In the genomic region with DNA sequence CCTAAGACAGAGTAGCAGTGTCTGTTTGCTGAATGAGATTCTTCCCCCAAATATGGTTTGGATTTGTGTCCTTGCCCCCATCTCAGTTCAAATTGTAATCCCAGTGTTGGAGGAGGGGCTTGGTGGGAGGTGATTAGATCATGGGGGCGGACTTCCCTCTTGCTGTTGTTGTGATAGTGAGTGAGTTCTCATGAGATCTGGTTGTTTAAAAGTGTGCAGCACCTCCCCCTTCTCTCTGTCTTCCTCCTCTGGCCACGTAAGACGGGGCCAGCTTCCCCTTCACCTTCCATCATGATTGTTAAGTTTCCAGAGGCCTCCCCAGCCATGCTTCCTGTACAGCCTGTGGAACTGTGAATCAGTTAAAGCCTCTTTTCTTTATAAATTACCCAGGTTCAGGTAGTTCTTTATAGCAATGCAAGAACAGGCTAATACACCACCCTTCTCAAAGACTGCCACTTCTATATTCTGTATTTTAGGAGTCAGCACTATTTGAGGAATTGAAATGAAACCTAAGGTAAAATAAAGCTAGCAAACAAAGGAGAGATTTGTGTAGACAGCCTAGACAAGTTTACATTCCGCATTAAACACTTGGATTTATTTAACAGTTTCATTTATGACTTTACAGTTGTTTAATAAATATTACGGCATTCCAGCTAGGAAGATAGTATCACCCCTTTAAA, we compare ENCODE assay signal across 1 cellular context.
A peak's percentile ranks its signal among the peaks of the same experiment; 100 is the strongest.
TF ChIP-seq lines count a peak whose summit lies in the region.

No MANE protein-coding gene starts in this region.

TF ChIP-seq in K562, 482 proteins besides CTCF, POLR2A, EP300 and RAD21 (continued from another document and continues in another):
- TF ChIP-seq YBX1 (IDR thresholded peaks at IDR 0.05) (no peak), ILF3 (IDR thresholded peaks at IDR 0.05; ENCODE audit: borderline replicate concordance) (no peak), ZNF780A (CRISPR knock-in tag; IDR thresholded peaks at IDR 0.05) (no peak), ASH1L (IDR thresholded peaks at IDR 0.05; ENCODE audit: borderline replicate concordance, low read depth, partially characterized antibody) (no peak), FUS (optimal IDR thresholded peaks at IDR 0.05; ENCODE audit: low read depth, low read length) (no peak), ZNF217 (CRISPR knock-in tag; IDR thresholded peaks at IDR 0.05) (no peak), NCOR1 (IDR thresholded peaks at IDR 0.05) (0 out of 2 replicates have a peak, but pooled peaks have one; percentile 13), ZFPM2 (CRISPR knock-in tag; IDR thresholded peaks at IDR 0.05) (no peak), SOX6 (IDR thresholded peaks at IDR 0.05) (peak; percentile 58; the same call in 1 of the 2 replicates), ADNP (tag; IDR thresholded peaks at IDR 0.05) (no peak), TGIF2 (CRISPR knock-in tag; IDR thresholded peaks at IDR 0.05) (no peak), ZNF146 (CRISPR knock-in tag; IDR thresholded peaks at IDR 0.05; ENCODE audit: unreplicated experiment) (no peak), EZH2 (IDR thresholded peaks at IDR 0.05; ENCODE audit: borderline replicate concordance, low read depth, low read length) (no peak), BACH1 (tag; IDR thresholded peaks at IDR 0.05) (no peak), KLF10 (CRISPR knock-in tag; IDR thresholded peaks at IDR 0.05) (no peak), ZNF41 (CRISPR knock-in tag; conservative IDR thresholded peaks at IDR 0.05) (no peak), POLR2H (tag; IDR thresholded peaks at IDR 0.05; ENCODE audit: low read depth) (0 out of 2 replicates have a peak, but pooled peaks have one; percentile 17), ZFP36 (IDR thresholded peaks at IDR 0.05; ENCODE audit: low read depth, low read length, partially characterized antibody) (no peak), SMARCA4 (IDR thresholded peaks at IDR 0.05) (peak; percentile 39; the same call in 1 of the 2 replicates), MTA1 (IDR thresholded peaks at IDR 0.05; ENCODE audit: borderline replicate concordance) (no peak), C11orf30 (IDR thresholded peaks at IDR 0.05; ENCODE audit: low read depth) (peak; percentile 71; the same call in 1 of the 2 replicates), EGR1 (conservative IDR thresholded peaks at IDR 0.05) (peak; percentile 33; the same call in 1 of the 2 replicates), NR2C2 (CRISPR knock-in tag; IDR thresholded peaks at IDR 0.05) (no peak), NR2C2 (tag; IDR thresholded peaks at IDR 0.05) (no peak), SIN3A (IDR thresholded peaks at IDR 0.05; ENCODE audit: borderline replicate concordance in 2 of 2, control insufficient read depth in 1 of 2, low read depth in 2 of 2, low read length in 2 of 2) (no peak), NFXL1 (CRISPR knock-in tag; IDR thresholded peaks at IDR 0.05) (no peak), ZNF75A (CRISPR knock-in tag; IDR thresholded peaks at IDR 0.05) (no peak), MTA3 (IDR thresholded peaks at IDR 0.05; ENCODE audit: borderline replicate concordance) (no peak), ZSCAN32 (CRISPR knock-in tag; IDR thresholded peaks at IDR 0.05) (no peak), KDM5B (IDR thresholded peaks at IDR 0.05; ENCODE audit: insufficient replicate concordance, low read depth, low read length) (no peak), IRF2 (CRISPR knock-in tag; IDR thresholded peaks at IDR 0.05) (no peak), ZNF57 (CRISPR knock-in tag; IDR thresholded peaks at IDR 0.05) (no peak), DPF2 (IDR thresholded peaks at IDR 0.05) (peak; percentile 24; the same call in 1 of the 2 replicates), PYGO2 (tag; IDR thresholded peaks at IDR 0.05) (no peak), TAF7 (tag; IDR thresholded peaks at IDR 0.05) (no peak), ZNF232 (CRISPR knock-in tag; IDR thresholded peaks at IDR 0.05) (no peak)
- TF ChIP-seq, protein P1, sequence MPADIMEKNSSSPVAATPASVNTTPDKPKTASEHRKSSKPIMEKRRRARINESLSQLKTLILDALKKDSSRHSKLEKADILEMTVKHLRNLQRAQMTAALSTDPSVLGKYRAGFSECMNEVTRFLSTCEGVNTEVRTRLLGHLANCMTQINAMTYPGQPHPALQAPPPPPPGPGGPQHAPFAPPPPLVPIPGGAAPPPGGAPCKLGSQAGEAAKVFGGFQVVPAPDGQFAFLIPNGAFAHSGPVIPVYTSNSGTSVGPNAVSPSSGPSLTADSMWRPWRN (IDR thresholded peaks at IDR 0.05; ENCODE audit: low read depth): no peak
- TF ChIP-seq, protein P2, sequence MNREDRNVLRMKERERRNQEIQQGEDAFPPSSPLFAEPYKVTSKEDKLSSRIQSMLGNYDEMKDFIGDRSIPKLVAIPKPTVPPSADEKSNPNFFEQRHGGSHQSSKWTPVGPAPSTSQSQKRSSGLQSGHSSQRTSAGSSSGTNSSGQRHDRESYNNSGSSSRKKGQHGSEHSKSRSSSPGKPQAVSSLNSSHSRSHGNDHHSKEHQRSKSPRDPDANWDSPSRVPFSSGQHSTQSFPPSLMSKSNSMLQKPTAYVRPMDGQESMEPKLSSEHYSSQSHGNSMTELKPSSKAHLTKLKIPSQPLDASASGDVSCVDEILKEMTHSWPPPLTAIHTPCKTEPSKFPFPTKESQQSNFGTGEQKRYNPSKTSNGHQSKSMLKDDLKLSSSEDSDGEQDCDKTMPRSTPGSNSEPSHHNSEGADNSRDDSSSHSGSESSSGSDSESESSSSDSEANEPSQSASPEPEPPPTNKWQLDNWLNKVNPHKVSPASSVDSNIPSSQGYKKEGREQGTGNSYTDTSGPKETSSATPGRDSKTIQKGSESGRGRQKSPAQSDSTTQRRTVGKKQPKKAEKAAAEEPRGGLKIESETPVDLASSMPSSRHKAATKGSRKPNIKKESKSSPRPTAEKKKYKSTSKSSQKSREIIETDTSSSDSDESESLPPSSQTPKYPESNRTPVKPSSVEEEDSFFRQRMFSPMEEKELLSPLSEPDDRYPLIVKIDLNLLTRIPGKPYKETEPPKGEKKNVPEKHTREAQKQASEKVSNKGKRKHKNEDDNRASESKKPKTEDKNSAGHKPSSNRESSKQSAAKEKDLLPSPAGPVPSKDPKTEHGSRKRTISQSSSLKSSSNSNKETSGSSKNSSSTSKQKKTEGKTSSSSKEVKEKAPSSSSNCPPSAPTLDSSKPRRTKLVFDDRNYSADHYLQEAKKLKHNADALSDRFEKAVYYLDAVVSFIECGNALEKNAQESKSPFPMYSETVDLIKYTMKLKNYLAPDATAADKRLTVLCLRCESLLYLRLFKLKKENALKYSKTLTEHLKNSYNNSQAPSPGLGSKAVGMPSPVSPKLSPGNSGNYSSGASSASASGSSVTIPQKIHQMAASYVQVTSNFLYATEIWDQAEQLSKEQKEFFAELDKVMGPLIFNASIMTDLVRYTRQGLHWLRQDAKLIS (CRISPR knock-in tag; IDR thresholded peaks at IDR 0.05): no peak
- TF ChIP-seq, protein P3, sequence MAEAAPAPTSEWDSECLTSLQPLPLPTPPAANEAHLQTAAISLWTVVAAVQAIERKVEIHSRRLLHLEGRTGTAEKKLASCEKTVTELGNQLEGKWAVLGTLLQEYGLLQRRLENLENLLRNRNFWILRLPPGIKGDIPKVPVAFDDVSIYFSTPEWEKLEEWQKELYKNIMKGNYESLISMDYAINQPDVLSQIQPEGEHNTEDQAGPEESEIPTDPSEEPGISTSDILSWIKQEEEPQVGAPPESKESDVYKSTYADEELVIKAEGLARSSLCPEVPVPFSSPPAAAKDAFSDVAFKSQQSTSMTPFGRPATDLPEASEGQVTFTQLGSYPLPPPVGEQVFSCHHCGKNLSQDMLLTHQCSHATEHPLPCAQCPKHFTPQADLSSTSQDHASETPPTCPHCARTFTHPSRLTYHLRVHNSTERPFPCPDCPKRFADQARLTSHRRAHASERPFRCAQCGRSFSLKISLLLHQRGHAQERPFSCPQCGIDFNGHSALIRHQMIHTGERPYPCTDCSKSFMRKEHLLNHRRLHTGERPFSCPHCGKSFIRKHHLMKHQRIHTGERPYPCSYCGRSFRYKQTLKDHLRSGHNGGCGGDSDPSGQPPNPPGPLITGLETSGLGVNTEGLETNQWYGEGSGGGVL (CRISPR knock-in tag; IDR thresholded peaks at IDR 0.05): no peak
- TF ChIP-seq, protein P4, sequence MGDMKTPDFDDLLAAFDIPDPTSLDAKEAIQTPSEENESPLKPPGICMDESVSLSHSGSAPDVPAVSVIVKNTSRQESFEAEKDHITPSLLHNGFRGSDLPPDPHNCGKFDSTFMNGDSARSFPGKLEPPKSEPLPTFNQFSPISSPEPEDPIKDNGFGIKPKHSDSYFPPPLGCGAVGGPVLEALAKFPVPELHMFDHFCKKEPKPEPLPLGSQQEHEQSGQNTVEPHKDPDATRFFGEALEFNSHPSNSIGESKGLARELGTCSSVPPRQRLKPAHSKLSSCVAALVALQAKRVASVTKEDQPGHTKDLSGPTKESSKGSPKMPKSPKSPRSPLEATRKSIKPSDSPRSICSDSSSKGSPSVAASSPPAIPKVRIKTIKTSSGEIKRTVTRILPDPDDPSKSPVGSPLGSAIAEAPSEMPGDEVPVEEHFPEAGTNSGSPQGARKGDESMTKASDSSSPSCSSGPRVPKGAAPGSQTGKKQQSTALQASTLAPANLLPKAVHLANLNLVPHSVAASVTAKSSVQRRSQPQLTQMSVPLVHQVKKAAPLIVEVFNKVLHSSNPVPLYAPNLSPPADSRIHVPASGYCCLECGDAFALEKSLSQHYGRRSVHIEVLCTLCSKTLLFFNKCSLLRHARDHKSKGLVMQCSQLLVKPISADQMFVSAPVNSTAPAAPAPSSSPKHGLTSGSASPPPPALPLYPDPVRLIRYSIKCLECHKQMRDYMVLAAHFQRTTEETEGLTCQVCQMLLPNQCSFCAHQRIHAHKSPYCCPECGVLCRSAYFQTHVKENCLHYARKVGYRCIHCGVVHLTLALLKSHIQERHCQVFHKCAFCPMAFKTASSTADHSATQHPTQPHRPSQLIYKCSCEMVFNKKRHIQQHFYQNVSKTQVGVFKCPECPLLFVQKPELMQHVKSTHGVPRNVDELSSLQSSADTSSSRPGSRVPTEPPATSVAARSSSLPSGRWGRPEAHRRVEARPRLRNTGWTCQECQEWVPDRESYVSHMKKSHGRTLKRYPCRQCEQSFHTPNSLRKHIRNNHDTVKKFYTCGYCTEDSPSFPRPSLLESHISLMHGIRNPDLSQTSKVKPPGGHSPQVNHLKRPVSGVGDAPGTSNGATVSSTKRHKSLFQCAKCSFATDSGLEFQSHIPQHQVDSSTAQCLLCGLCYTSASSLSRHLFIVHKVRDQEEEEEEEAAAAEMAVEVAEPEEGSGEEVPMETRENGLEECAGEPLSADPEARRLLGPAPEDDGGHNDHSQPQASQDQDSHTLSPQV (IDR thresholded peaks at IDR 0.05): 0 out of 2 replicates have a peak, but pooled peaks have one; percentile 28
- TF ChIP-seq, protein P5, sequence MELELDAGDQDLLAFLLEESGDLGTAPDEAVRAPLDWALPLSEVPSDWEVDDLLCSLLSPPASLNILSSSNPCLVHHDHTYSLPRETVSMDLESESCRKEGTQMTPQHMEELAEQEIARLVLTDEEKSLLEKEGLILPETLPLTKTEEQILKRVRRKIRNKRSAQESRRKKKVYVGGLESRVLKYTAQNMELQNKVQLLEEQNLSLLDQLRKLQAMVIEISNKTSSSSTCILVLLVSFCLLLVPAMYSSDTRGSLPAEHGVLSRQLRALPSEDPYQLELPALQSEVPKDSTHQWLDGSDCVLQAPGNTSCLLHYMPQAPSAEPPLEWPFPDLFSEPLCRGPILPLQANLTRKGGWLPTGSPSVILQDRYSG (tag; conservative IDR thresholded peaks at IDR 0.05; ENCODE audit: low read depth): no peak
- TF ChIP-seq, protein P6, sequence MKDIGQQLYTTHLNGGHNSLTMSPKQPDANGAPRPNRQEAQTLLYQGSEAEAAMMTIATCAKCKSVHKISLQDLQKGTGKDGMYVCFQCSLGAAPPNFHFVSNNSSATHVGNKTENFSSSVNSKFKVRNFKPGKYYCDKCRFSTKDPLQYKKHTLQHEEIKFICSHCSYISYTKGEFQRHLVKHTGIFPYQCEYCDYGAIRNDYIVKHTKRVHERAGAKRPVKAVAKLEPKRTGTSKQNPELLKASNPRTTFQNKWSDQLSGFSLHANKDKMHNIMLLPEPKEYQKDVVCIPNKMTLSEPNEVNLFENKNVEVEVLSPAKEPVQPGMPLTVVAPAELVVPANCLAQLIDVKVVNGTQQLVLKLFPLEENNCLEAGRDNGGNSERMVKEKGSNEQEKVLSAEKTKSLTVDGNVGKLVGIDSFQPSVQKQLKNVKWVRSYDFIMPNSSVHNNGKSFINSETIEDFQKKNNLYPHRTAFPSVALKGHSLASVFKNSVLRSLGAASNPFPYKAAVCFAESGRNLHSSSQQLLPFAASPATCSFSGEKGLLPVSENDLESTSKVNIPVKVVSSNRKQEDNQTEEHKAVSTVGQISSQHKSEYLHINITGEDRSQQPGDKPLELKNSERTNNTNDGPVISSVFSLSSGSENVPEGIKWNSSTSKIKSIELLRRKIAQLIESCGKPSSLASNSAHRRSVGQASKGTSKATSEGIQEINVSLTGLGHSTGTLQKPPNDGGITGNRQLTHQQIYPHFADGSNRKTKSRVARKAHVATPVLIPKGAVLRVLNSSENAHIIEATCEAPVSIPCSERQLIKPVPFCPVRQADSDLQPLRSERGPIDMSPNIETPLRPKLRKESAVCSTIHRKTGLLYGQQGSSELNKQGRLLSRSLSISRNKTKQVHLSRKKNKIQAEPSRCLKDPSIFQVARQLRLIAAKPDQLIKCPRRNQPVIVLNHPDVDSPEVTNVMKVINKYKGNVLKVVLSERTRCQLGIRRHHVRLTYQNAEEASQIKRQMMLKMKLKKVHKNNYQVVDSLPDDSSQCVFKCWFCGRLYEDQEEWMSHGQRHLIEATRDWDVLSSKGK (CRISPR knock-in tag; IDR thresholded peaks at IDR 0.05): no peak
- TF ChIP-seq, protein P7, sequence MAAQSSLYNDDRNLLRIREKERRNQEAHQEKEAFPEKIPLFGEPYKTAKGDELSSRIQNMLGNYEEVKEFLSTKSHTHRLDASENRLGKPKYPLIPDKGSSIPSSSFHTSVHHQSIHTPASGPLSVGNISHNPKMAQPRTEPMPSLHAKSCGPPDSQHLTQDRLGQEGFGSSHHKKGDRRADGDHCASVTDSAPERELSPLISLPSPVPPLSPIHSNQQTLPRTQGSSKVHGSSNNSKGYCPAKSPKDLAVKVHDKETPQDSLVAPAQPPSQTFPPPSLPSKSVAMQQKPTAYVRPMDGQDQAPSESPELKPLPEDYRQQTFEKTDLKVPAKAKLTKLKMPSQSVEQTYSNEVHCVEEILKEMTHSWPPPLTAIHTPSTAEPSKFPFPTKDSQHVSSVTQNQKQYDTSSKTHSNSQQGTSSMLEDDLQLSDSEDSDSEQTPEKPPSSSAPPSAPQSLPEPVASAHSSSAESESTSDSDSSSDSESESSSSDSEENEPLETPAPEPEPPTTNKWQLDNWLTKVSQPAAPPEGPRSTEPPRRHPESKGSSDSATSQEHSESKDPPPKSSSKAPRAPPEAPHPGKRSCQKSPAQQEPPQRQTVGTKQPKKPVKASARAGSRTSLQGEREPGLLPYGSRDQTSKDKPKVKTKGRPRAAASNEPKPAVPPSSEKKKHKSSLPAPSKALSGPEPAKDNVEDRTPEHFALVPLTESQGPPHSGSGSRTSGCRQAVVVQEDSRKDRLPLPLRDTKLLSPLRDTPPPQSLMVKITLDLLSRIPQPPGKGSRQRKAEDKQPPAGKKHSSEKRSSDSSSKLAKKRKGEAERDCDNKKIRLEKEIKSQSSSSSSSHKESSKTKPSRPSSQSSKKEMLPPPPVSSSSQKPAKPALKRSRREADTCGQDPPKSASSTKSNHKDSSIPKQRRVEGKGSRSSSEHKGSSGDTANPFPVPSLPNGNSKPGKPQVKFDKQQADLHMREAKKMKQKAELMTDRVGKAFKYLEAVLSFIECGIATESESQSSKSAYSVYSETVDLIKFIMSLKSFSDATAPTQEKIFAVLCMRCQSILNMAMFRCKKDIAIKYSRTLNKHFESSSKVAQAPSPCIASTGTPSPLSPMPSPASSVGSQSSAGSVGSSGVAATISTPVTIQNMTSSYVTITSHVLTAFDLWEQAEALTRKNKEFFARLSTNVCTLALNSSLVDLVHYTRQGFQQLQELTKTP (IDR thresholded peaks at IDR 0.05; ENCODE audit: low read depth in 1 of 2, partially characterized antibody in 2 of 2): no peak
